In the genomic region with DNA sequence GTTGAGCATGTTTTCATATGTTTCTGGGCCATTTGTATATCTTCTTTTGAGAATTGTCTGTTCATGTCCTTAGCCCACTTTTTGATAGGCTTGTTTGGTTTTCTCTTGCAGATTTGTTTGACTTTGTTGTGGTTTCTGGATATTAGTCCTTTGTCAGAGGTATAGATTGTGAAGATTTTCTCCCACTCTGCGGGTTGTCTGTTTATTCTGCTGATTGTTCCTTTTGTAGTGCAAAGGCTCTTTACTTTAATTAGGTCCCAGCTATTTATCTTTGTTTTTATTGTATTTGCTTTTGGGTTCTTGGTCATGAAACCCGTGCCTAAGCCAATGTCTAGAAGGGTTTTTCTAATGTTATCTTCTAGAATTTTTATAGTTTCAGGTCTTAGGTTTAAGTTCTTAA, we compare ENCODE assay signal across 7 cellular contexts. TPM values are rescaled to one million over a fixed set of nuclear protein-coding genes. Genes with fewer than 3 reads are reported as not detected.
DNase-seq lines count a peak whose midpoint lies in the region; FAIRE-seq and TF ChIP-seq lines count a peak whose summit lies in the region.
"Not testable (repeated sequence)": the region's sequence is repeated elsewhere in the genome, so short reads cannot be mapped to it uniquely, and the experiment has no call there.

No MANE protein-coding gene starts in this region.

- 20 to 60% (median 45%) methylated on average over 2 of the region's 2 CpGs for WGBS in small intestine, 3 donors

- not testable (repeated sequence) for H3K4me3 ChIP-seq in HEK293 (ENCODE audit: low read depth, low read length); small intestine (ENCODE audit: low read depth in 1 of 2, low read length in 2 of 2)

- peaks cover 11% of the 10 kb centered on the region for H3K4me1 Mint-ChIP-seq in activated CD4-positive, alpha-beta memory T cell treated with anti-CD3 and anti-CD28 coated beads for 36 hours (ENCODE audit: low read depth)

- not testable (repeated sequence) for H3K4me3 Mint-ChIP-seq in activated CD4-positive, alpha-beta memory T cell treated with anti-CD3 and anti-CD28 coated beads for 36 hours

- peaks cover 40% of the 10 kb centered on the region for H3K9me3 Mint-ChIP-seq in activated CD4-positive, alpha-beta memory T cell treated with anti-CD3 and anti-CD28 coated beads for 36 hours

- not testable (repeated sequence) for TF ChIP-seq CTCF in HEK293 (tag by site-specific recombination; IDR thresholded peaks at IDR 0.05)

- FAIRE-seq in small intestine (lab: Jason Lieb, UNC) = peak; percentile 67

- POLR2A ChIA-PET in HEK293 (lab: Yijun Ruan, JAX); activated CD4-positive, alpha-beta memory T cell treated with anti-CD3 and anti-CD28 coated beads for 36 hours (lab: Charles Lee): not testable (repeated sequence)

- intact Hi-C loops in activated CD4-positive, alpha-beta memory T cell treated with anti-CD3 and anti-CD28 coated beads for 36 hours (cut with micrococcal nuclease) = not testable (repeated sequence)

- peak overlapping the region; percentile 6 for H3K27ac Mint-ChIP-seq in activated CD4-positive, alpha-beta memory T cell treated with anti-CD3 and anti-CD28 coated beads for 36 hours

- DNase-seq in NCI-H1105 treated with DMSO at 0.1 percent for 48 hours (lab: John Stamatoyannopoulos, UW) = peak; percentile 71
- DNase-seq in NCI-H146 treated with DMSO at 0.1 percent for 48 hours (lab: John Stamatoyannopoulos, UW; ENCODE audit: unreplicated experiment) = peak; percentile 38
- DNase-seq in NCI-H510A treated with DMSO at 0.1 percent for 48 hours (lab: John Stamatoyannopoulos, UW) = peak; percentile 3
- peak; percentile 19 for DNase-seq in NCI-H774 (lab: John Stamatoyannopoulos, UW)
- DNase-seq in activated CD4-positive, alpha-beta memory T cell treated with anti-CD3 and anti-CD28 coated beads for 36 hours; small intestine: not testable (repeated sequence)

- CTCF ChIA-PET in HEK293 (lab: Yijun Ruan, JAX); activated CD4-positive, alpha-beta memory T cell treated with anti-CD3 and anti-CD28 coated beads for 36 hours (lab: Charles Lee): not testable (repeated sequence)

- not testable (repeated sequence) for H3K27ac ChIP-seq in HEK293 (ENCODE audit: extremely low read depth, low read depth, low read length); small intestine (ENCODE audit: low read depth in 1 of 2, low read length in 1 of 2)

- not testable (repeated sequence) for H3K36me3 ChIP-seq in HEK293 (ENCODE audit: control insufficient read depth in 2 of 2, insufficient read depth in 1 of 2, low read length in 2 of 2); small intestine (ENCODE audit: control insufficient read depth in 2 of 2, insufficient read depth in 2 of 2, low read length in 2 of 2)

- peaks cover 20% of the 10 kb centered on the region for H3K36me3 Mint-ChIP-seq in activated CD4-positive, alpha-beta memory T cell treated with anti-CD3 and anti-CD28 coated beads for 36 hours

- not testable (repeated sequence) for H3K27me3 Mint-ChIP-seq in activated CD4-positive, alpha-beta memory T cell treated with anti-CD3 and anti-CD28 coated beads for 36 hours

- H3K27me3 ChIP-seq in small intestine (ENCODE audit: control insufficient read depth in 2 of 2, insufficient read depth in 2 of 2, low read length in 2 of 2) = not testable (repeated sequence)

- not testable (repeated sequence) for H3K4me1 ChIP-seq in HEK293 (ENCODE audit: control insufficient read depth, insufficient read depth, low read length); small intestine (ENCODE audit: control insufficient read depth in 2 of 2, insufficient read depth in 1 of 2, low read depth in 1 of 2, low read length in 1 of 2)

- not testable (repeated sequence) for H3K9me3 ChIP-seq in HEK293 (ENCODE audit: control insufficient read depth, insufficient read depth, low read depth, low read length); small intestine (ENCODE audit: control insufficient read depth, low read depth)

TF ChIP-seq in HEK293, 187 proteins besides CTCF, POLR2A, EP300 and RAD21 (continues in another document):
- 0 out of 2 replicates have a peak, but pooled peaks have one; percentile 14 for TF ChIP-seq ZNF610 (tag by site-specific recombination; IDR thresholded peaks at IDR 0.05; ENCODE audit: borderline replicate concordance)
- TF ChIP-seq, protein P1, sequence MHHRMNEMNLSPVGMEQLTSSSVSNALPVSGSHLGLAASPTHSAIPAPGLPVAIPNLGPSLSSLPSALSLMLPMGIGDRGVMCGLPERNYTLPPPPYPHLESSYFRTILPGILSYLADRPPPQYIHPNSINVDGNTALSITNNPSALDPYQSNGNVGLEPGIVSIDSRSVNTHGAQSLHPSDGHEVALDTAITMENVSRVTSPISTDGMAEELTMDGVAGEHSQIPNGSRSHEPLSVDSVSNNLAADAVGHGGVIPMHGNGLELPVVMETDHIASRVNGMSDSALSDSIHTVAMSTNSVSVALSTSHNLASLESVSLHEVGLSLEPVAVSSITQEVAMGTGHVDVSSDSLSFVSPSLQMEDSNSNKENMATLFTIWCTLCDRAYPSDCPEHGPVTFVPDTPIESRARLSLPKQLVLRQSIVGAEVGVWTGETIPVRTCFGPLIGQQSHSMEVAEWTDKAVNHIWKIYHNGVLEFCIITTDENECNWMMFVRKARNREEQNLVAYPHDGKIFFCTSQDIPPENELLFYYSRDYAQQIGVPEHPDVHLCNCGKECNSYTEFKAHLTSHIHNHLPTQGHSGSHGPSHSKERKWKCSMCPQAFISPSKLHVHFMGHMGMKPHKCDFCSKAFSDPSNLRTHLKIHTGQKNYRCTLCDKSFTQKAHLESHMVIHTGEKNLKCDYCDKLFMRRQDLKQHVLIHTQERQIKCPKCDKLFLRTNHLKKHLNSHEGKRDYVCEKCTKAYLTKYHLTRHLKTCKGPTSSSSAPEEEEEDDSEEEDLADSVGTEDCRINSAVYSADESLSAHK (tag by site-specific recombination; IDR thresholded peaks at IDR 0.05) = peak; percentile 79
- TF ChIP-seq ZXDB (tag by site-specific recombination; IDR thresholded peaks at IDR 0.05) = peak; percentile 93
- TF ChIP-seq ZNF2 (tag by site-specific recombination; IDR thresholded peaks at IDR 0.05) = peak; percentile 44; the same call in 1 of the 2 replicates
- peak; percentile 49 for TF ChIP-seq KLF10 (tag by site-specific recombination; IDR thresholded peaks at IDR 0.05)
- peak; percentile 90 for TF ChIP-seq BCL11A (tag by site-specific recombination; IDR thresholded peaks at IDR 0.05; ENCODE audit: low read depth)
- TF ChIP-seq OVOL3 (tag by site-specific recombination; IDR thresholded peaks at IDR 0.05) = peak; percentile 93
- TF ChIP-seq, protein P2, sequence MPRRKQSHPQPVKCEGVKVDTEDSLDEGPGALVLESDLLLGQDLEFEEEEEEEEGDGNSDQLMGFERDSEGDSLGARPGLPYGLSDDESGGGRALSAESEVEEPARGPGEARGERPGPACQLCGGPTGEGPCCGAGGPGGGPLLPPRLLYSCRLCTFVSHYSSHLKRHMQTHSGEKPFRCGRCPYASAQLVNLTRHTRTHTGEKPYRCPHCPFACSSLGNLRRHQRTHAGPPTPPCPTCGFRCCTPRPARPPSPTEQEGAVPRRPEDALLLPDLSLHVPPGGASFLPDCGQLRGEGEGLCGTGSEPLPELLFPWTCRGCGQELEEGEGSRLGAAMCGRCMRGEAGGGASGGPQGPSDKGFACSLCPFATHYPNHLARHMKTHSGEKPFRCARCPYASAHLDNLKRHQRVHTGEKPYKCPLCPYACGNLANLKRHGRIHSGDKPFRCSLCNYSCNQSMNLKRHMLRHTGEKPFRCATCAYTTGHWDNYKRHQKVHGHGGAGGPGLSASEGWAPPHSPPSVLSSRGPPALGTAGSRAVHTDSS (tag by site-specific recombination; IDR thresholded peaks at IDR 0.05) = 0 out of 2 replicates have a peak, but pooled peaks have one; percentile 16
- TF ChIP-seq FEZF1 (tag by site-specific recombination; IDR thresholded peaks at IDR 0.05) = peak; percentile 92
- TF ChIP-seq, protein P3, sequence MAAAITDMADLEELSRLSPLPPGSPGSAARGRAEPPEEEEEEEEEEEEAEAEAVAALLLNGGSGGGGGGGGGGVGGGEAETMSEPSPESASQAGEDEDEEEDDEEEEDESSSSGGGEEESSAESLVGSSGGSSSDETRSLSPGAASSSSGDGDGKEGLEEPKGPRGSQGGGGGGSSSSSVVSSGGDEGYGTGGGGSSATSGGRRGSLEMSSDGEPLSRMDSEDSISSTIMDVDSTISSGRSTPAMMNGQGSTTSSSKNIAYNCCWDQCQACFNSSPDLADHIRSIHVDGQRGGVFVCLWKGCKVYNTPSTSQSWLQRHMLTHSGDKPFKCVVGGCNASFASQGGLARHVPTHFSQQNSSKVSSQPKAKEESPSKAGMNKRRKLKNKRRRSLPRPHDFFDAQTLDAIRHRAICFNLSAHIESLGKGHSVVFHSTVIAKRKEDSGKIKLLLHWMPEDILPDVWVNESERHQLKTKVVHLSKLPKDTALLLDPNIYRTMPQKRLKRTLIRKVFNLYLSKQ (tag by site-specific recombination; IDR thresholded peaks at IDR 0.05; ENCODE audit: borderline replicate concordance) = 0 out of 2 replicates have a peak, but pooled peaks have one; percentile 6
- 0 out of 2 replicates have a peak, but pooled peaks have one; percentile 14 for TF ChIP-seq ZNF146 (tag by site-specific recombination; IDR thresholded peaks at IDR 0.05)
- TF ChIP-seq ZNF501 (tag by site-specific recombination; IDR thresholded peaks at IDR 0.05) = peak; percentile 58
- TF ChIP-seq ZBTB8A (tag by site-specific recombination; IDR thresholded peaks at IDR 0.05) = peak; percentile 33; the same call in 1 of the 2 replicates
- TF ChIP-seq KLF8 (tag by site-specific recombination; IDR thresholded peaks at IDR 0.05) = peak; percentile 94
- TF ChIP-seq ZNF391 (tag by site-specific recombination; IDR thresholded peaks at IDR 0.05; ENCODE audit: borderline replicate concordance, low read depth) = peak; percentile 91; the same call in 1 of the 2 replicates
- TF ChIP-seq KLF9 (tag by site-specific recombination; IDR thresholded peaks at IDR 0.05; ENCODE audit: low read depth) = peak; percentile 23; the same call in 1 of the 2 replicates
- peak; percentile 97 for TF ChIP-seq WT1 (tag by site-specific recombination; IDR thresholded peaks at IDR 0.05)
- peak; percentile 84; the same call in 1 of the 2 replicates for TF ChIP-seq KLF7 (tag by site-specific recombination; IDR thresholded peaks at IDR 0.05; ENCODE audit: borderline replicate concordance)
- TF ChIP-seq SP7 (tag by site-specific recombination; IDR thresholded peaks at IDR 0.05) = peak; percentile 14; the same call in 1 of the 2 replicates
- TF ChIP-seq ZNF843 (tag by site-specific recombination; IDR thresholded peaks at IDR 0.05) = peak; percentile 92

RNA-seq across cellular contexts. Expression of a gene that starts 29.0 kb away (rescaled TPM):
- total RNA-seq in activated CD4-positive, alpha-beta memory T cell treated with anti-CD3 and anti-CD28 coated beads for 36 hours = 100 to 1,000 TPM; 259 to 267 TPM
- 10 to 100 TPM; 10.8 to 16.1 (median 14.5) TPM for polyA plus RNA-seq in small intestine
